Comparison of ENCODE assay signal across 9 cellular contexts in the genomic region with DNA sequence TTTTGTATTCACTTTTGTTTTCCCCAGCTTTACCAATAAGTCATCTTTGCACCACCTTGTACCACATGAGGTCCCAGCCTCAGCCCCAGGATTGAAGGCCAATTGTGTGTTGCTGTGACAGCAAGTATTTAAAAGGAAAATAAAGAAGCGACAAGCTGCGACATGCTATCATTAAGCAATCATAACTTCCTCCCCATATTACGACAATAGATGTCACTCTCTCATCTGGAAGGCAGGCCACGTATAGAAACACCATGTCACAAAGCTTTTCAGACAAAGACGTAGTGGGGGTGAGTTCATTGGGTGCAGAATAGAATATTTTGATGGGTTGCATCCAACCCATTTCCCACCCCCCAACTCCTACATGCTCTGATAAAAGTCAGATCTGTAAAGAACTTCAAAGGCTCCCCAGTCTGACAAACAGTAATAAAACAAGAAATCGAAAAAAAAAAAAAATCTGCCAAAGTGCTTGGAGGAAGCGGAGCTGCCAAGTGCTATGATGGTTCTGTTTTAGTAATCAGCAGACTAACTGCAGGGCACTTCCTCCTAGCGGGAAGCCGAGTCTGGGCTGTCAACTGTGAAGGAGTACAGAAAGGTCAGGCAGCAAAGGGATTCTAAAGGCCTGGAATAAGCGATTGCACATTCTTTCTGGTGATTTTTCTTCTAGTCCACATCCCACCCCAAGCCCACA.
DNase-seq lines count a peak whose midpoint lies in the region; ATAC-seq and TF ChIP-seq lines count a peak whose summit lies in the region.
"Had no signal": no experiment of that assay in that cellular context is flagged by ENCODE, and none has a peak within 500 bp of the region (broad histone marks: within the 10 kb centered on the region; RNA-seq: fewer than 3 reads in every experiment).

No MANE protein-coding gene starts in this region.

- TF ChIP-seq CTCF in SK-N-SH (IDR thresholded peaks at IDR 0.05): no peak
- no peak for TF ChIP-seq CTCF in prostate gland (IDR thresholded peaks at IDR 0.05)
- TF ChIP-seq CTCF in ascending aorta (IDR thresholded peaks at IDR 0.05): no peak
- no peak for TF ChIP-seq CTCF in brain microvascular endothelial cell (IDR thresholded peaks at IDR 0.05; ENCODE audit: low read depth, low read length, missing control alignments)

- H3K9me3 ChIP-seq in HUES48 (ENCODE audit: control insufficient read depth, insufficient read depth, low read length) (no peaks in the 10 kb centered on the region), SK-N-SH (no peaks in the 10 kb centered on the region), prostate gland (no peaks in the 10 kb centered on the region), ascending aorta (no peaks in the 10 kb centered on the region)

- no peak overlapping the region for H3K4me2 ChIP-seq in SK-N-SH

- ATAC-seq in left cardiac atrium (peak; percentile 58 to 76), GM18498 (IDR thresholded peaks at IDR 0.05; ENCODE audit: unreplicated experiment) (no peak)

- WGBS in SK-N-SH (ENCODE audit: low lambda C conversion rate): 36% methylated on average over 10 of the region's 10 CpGs
- 30% methylated on average over 10 of the region's 10 CpGs for WGBS in prostate gland

- no peaks in the 10 kb centered on the region for H3K27me3 ChIP-seq in HUES48 (ENCODE audit: control insufficient read depth, insufficient read depth, low read length)
- no peaks in the 10 kb centered on the region; the same call in 1 of the 2 replicates for H3K27me3 ChIP-seq in SK-N-SH (ENCODE audit: insufficient read depth)
- H3K27me3 ChIP-seq in prostate gland (replicated peaks; ENCODE audit: insufficient read depth): no peaks in the 10 kb centered on the region
- H3K27me3 ChIP-seq in ascending aorta: no peaks in the 10 kb centered on the region
- H3K27me3 ChIP-seq in brain microvascular endothelial cell (replicated peaks): no peaks in the 10 kb centered on the region

- CTCF ChIA-PET in SK-N-SH (lab: Yijun Ruan, JAX): interaction anchor here (0.7 to 3.5 kb wide), 6 partner anchors 9 to 309 kb away, joined by 3 to 17 read pairs (median 4); no protein-coding TSS in a partner anchor

- POLR2A ChIA-PET in SK-N-SH (lab: Yijun Ruan, JAX): no interaction called here

- H3K9ac ChIP-seq in HUES48 (ENCODE audit: low read depth, low read length) (peak overlapping the region; percentile 55; the same call in 1 of the 2 replicates), SK-N-SH (no peak overlapping the region)

- peak overlapping the region; percentile 52 for H3K27ac ChIP-seq in HUES48 (ENCODE audit: low read depth, low read length)
- peak overlapping the region in 1 of 2 experiments; percentile 99; a peak in 2 of 4 replicates for H3K27ac ChIP-seq in SK-N-SH (ENCODE audit: low read depth in 2 of 2, low read length in 1 of 2)
- H3K27ac ChIP-seq in prostate gland: no peak overlapping the region
- H3K27ac ChIP-seq in ascending aorta: peak overlapping the region in 1 of 2 donors; percentile 15
- H3K27ac ChIP-seq in brain microvascular endothelial cell: no peak overlapping the region

- H4K20me1 ChIP-seq in SK-N-SH (ENCODE audit: insufficient read depth): no peaks in the 10 kb centered on the region

- no peaks in the 10 kb centered on the region for H3K9me2 ChIP-seq in SK-N-SH

- no peaks in the 10 kb centered on the region for H3F3A ChIP-seq in SK-N-SH (replicated peaks; ENCODE audit: insufficient read depth)

- TF ChIP-seq POLR2A in prostate gland (IDR thresholded peaks at IDR 0.05): no peak

- peak; percentile 43 for DNase-seq in SK-N-SH
- DNase-seq in left cardiac atrium: peak; percentile 37
- peak; percentile 51 for DNase-seq in prostate gland (ENCODE audit: low spot score)
- no peak for DNase-seq in ascending aorta (ENCODE audit: low spot score in 2 of 2)
- no peak for DNase-seq in brain microvascular endothelial cell
- no peak for DNase-seq in NCI-H2081 treated with DMSO at 0.1 percent for 48 hours (lab: John Stamatoyannopoulos, UW)
- DNase-seq: posterior cingulate gyrus had no signal

- no peaks in the 10 kb centered on the region for H3K79me2 ChIP-seq in SK-N-SH (ENCODE audit: insufficient read depth)

- TF ChIP-seq EP300 in SK-N-SH (IDR thresholded peaks at IDR 0.05; ENCODE audit: borderline replicate concordance in 1 of 2, low read depth in 1 of 2, low read length in 1 of 2): peak in 1 of 2 experiments; percentile 77; a peak in 2 of 4 replicates

- no peak overlapping the region for H2AFZ ChIP-seq in SK-N-SH (ENCODE audit: low read depth)

- no peaks in the 10 kb centered on the region for H3K36me3 ChIP-seq in HUES48 (ENCODE audit: control insufficient read depth, insufficient read depth, low read length)
- H3K36me3 ChIP-seq in SK-N-SH (replicated peaks in 1 of 2; ENCODE audit: control insufficient read depth in 1 of 2, insufficient read depth in 2 of 2, low read length in 1 of 2): no peaks in the 10 kb centered on the region
- no peaks in the 10 kb centered on the region for H3K36me3 ChIP-seq in prostate gland
- H3K36me3 ChIP-seq in ascending aorta: no peaks in the 10 kb centered on the region
- no peaks in the 10 kb centered on the region for H3K36me3 ChIP-seq in brain microvascular endothelial cell (replicated peaks)

- TF ChIP-seq RAD21 in SK-N-SH (IDR thresholded peaks at IDR 0.05; ENCODE audit: low read length): peak; percentile 20; the same call in 1 of the 2 replicates

- H3K4me3 ChIP-seq in HUES48 (ENCODE audit: low read depth, low read length) (peak overlapping the region; percentile 2; the same call in 1 of the 2 replicates), SK-N-SH (ENCODE audit: low read depth in 2 of 2, low read length in 1 of 2) (no peak overlapping the region; a peak in 1 of 4 replicates), prostate gland (no peak overlapping the region), ascending aorta (no peak overlapping the region), brain microvascular endothelial cell (ENCODE audit: low read depth, low read length) (no peak overlapping the region)

- in situ Hi-C loops in brain microvascular endothelial cell (cut with HindIII; ENCODE audit: low pct_ligation_motif_present, low sequenced_read_pairs): no loop called here

- peaks cover 34% of the 10 kb centered on the region for H3K4me1 ChIP-seq in HUES48 (ENCODE audit: control insufficient read depth, insufficient read depth, low read length)
- H3K4me1 ChIP-seq in SK-N-SH (ENCODE audit: control insufficient read depth in 1 of 2, insufficient read depth in 2 of 2, low read depth in 1 of 2, low read length in 1 of 2): peaks cover 10 to 31% of the 10 kb centered on the region in 2 experiments; a peak in 3 of 4 replicates
- H3K4me1 ChIP-seq in prostate gland (replicated peaks): no peaks in the 10 kb centered on the region
- H3K4me1 ChIP-seq in ascending aorta: no peaks in the 10 kb centered on the region

- intact Hi-C loops in left cardiac atrium (cut with DNase I): no loop called here
- intact Hi-C loops in prostate gland (cut with DNase I): no loop called here
- intact Hi-C loops in ascending aorta (cut with DNase I): no loop called here

TF ChIP-seq in SK-N-SH, 30 proteins besides CTCF, POLR2A, EP300 and RAD21 (continues in another document):
- TF ChIP-seq, protein P1, sequence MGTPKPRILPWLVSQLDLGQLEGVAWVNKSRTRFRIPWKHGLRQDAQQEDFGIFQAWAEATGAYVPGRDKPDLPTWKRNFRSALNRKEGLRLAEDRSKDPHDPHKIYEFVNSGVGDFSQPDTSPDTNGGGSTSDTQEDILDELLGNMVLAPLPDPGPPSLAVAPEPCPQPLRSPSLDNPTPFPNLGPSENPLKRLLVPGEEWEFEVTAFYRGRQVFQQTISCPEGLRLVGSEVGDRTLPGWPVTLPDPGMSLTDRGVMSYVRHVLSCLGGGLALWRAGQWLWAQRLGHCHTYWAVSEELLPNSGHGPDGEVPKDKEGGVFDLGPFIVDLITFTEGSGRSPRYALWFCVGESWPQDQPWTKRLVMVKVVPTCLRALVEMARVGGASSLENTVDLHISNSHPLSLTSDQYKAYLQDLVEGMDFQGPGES (IDR thresholded peaks at IDR 0.05; ENCODE audit: low read depth, low read length): no peak
- TF ChIP-seq POLR2AphosphoS5 (IDR thresholded peaks at IDR 0.05; ENCODE audit: low read depth, low read length) (no peak), MEF2A (IDR thresholded peaks at IDR 0.05; ENCODE audit: borderline replicate concordance, low read depth) (no peak), RFX5 (IDR thresholded peaks at IDR 0.05; ENCODE audit: low read length) (no peak), SMC3 (IDR thresholded peaks at IDR 0.05; ENCODE audit: low read depth, low read length) (no peak), EZH2phosphoT487 (IDR thresholded peaks at IDR 0.05; ENCODE audit: borderline replicate concordance, low read depth) (no peak), SIN3A (IDR thresholded peaks at IDR 0.05; ENCODE audit: borderline replicate concordance, low read depth, low read length) (no peak), GATA2 (CRISPR knock-in tag; IDR thresholded peaks at IDR 0.05) (peak; percentile 26; the same call in 1 of the 2 replicates)
- TF ChIP-seq, protein P2, sequence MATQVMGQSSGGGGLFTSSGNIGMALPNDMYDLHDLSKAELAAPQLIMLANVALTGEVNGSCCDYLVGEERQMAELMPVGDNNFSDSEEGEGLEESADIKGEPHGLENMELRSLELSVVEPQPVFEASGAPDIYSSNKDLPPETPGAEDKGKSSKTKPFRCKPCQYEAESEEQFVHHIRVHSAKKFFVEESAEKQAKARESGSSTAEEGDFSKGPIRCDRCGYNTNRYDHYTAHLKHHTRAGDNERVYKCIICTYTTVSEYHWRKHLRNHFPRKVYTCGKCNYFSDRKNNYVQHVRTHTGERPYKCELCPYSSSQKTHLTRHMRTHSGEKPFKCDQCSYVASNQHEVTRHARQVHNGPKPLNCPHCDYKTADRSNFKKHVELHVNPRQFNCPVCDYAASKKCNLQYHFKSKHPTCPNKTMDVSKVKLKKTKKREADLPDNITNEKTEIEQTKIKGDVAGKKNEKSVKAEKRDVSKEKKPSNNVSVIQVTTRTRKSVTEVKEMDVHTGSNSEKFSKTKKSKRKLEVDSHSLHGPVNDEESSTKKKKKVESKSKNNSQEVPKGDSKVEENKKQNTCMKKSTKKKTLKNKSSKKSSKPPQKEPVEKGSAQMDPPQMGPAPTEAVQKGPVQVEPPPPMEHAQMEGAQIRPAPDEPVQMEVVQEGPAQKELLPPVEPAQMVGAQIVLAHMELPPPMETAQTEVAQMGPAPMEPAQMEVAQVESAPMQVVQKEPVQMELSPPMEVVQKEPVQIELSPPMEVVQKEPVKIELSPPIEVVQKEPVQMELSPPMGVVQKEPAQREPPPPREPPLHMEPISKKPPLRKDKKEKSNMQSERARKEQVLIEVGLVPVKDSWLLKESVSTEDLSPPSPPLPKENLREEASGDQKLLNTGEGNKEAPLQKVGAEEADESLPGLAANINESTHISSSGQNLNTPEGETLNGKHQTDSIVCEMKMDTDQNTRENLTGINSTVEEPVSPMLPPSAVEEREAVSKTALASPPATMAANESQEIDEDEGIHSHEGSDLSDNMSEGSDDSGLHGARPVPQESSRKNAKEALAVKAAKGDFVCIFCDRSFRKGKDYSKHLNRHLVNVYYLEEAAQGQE (IDR thresholded peaks at IDR 0.05; ENCODE audit: low read depth, low read length): no peak
- TF ChIP-seq, protein P3, sequence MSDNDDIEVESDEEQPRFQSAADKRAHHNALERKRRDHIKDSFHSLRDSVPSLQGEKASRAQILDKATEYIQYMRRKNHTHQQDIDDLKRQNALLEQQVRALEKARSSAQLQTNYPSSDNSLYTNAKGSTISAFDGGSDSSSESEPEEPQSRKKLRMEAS (IDR thresholded peaks at IDR 0.05; ENCODE audit: low read depth): no peak

Comparison
In these comparisons a context has a peak if more than half of its experiments do, and no peak if none do; other contexts are left out.
1. DNase-seq: peak in SK-N-SH (single experiment), left cardiac atrium (single experiment) and prostate gland (single experiment); none in ascending aorta (0 of 2), brain microvascular endothelial cell (single experiment) and NCI-H2081 treated with DMSO at 0.1 percent for 48 hours (single experiment).